Comparison of ENCODE assay signal across 14 cellular contexts in the genomic region with DNA sequence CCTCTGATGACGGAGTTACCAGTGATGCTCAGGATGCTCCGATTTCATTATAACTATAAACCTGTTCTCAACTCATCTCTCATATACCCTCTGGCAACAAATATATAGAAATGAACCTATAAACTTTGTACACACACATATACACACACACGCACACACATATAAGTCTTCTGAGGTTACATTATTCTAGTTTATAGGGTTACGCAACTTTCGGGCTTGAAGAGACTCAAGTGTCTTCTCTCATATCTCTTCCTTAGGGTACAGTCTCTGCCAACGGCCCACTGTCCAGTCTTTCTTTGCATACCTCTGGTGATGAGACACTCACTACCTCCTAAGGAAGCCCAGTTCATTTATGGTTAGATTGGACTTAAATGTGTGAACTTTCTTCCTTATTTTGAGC.
A peak's percentile ranks its signal among the peaks of the same experiment; 100 is the strongest.
DNase-seq lines count a peak whose midpoint lies in the region; ATAC-seq and TF ChIP-seq lines count a peak whose summit lies in the region.
"Had no signal": no experiment of that assay in that cellular context is flagged by ENCODE, and none has a peak within 500 bp of the region (broad histone marks: within the 10 kb centered on the region; RNA-seq: fewer than 3 reads in every experiment).

No MANE protein-coding gene starts in this region.

- in situ Hi-C loops in GM23248 (cut with MboI), result no loop called here

- peaks cover 24% of the 10 kb centered on the region for H3F3A ChIP-seq in GM23248 (ENCODE audit: insufficient read depth)

- TF ChIP-seq CTCF in glutamatergic neuron (IDR thresholded peaks at IDR 0.05; ENCODE audit: partially characterized antibody, unreplicated experiment) (no peak), foreskin keratinocyte (conservative IDR thresholded peaks at IDR 0.05) (no peak)

- H3K27me3 ChIP-seq in ACC112 (ENCODE audit: insufficient read depth, low read length) (no peaks in the 10 kb centered on the region), GM23248 (replicated peaks; ENCODE audit: insufficient read depth) (no peaks in the 10 kb centered on the region), SJSA1 (replicated peaks) (no peaks in the 10 kb centered on the region), foreskin keratinocyte (no peaks in the 10 kb centered on the region)

- no peaks in the 10 kb centered on the region for H4K20me1 ChIP-seq in GM23248 (ENCODE audit: insufficient read depth)

- H2AFZ ChIP-seq in ACC112 (ENCODE audit: low read length, unreplicated experiment), result no peak overlapping the region
- no peak overlapping the region; the same call in 1 of the 2 replicates for H2AFZ ChIP-seq in GM23248

- H3K4me3 ChIP-seq in ACC112 (ENCODE audit: low read depth, low read length), result no peak overlapping the region
- no peak overlapping the region for H3K4me3 ChIP-seq in GM23248
- H3K4me3 ChIP-seq in SJSA1, result no peak overlapping the region
- H3K4me3 ChIP-seq: SJCRH30 had no signal

- H3K36me3 ChIP-seq in ACC112 (ENCODE audit: insufficient read depth, low read length) (no peaks in the 10 kb centered on the region), GM23248 (ENCODE audit: low read depth) (no peaks in the 10 kb centered on the region), SJSA1 (no peaks in the 10 kb centered on the region)
- H3K36me3 ChIP-seq: SJCRH30 had no signal

- CTCF ChIA-PET in T-cell (lab: Charles Lee), result no interaction called here

- H3K9ac ChIP-seq in GM23248, result 0 out of 2 replicates have a peak overlapping the region, but pooled peaks have one; percentile 19

- H3K4me1 Mint-ChIP-seq in glutamatergic neuron (ENCODE audit: low read depth, unreplicated experiment) (peaks cover 22% of the 10 kb centered on the region), T-cell (no peaks in the 10 kb centered on the region)
- H3K4me1 Mint-ChIP-seq: CD14-positive monocyte had no signal

- peaks cover 29% of the 10 kb centered on the region for H3K4me1 ChIP-seq in ACC112 (ENCODE audit: control insufficient read depth, insufficient read depth, low read length, unreplicated experiment)
- H3K4me1 ChIP-seq in GM23248 (ENCODE audit: insufficient read depth), result peaks cover 30% of the 10 kb centered on the region
- peaks cover 25% of the 10 kb centered on the region for H3K4me1 ChIP-seq in SJSA1 (replicated peaks)
- peaks cover 9% of the 10 kb centered on the region for H3K4me1 ChIP-seq in foreskin keratinocyte
- H3K4me1 ChIP-seq: SJCRH30 had no signal

- H3K4me2 ChIP-seq in GM23248 (ENCODE audit: unreplicated experiment), result no peak overlapping the region

- H3K79me2 ChIP-seq in ACC112 (ENCODE audit: control insufficient read depth, insufficient read depth, low read length, unreplicated experiment) (no peaks in the 10 kb centered on the region), GM23248 (ENCODE audit: insufficient read depth) (no peaks in the 10 kb centered on the region)

- H3K27ac Mint-ChIP-seq in glutamatergic neuron (ENCODE audit: unreplicated experiment) (no peak overlapping the region), T-cell (no peak overlapping the region)
- H3K27ac Mint-ChIP-seq: CD14-positive monocyte had no signal

- POLR2A ChIA-PET in T-cell (lab: Charles Lee), result no interaction called here

- H3K36me3 Mint-ChIP-seq in glutamatergic neuron (ENCODE audit: unreplicated experiment) (no peaks in the 10 kb centered on the region), T-cell (no peaks in the 10 kb centered on the region)
- H3K36me3 Mint-ChIP-seq: CD14-positive monocyte had no signal

- WGBS in GM23248 (ENCODE audit: low coverage in 1 of 2, low lambda C conversion rate in 2 of 2, missing lambda C conversion rate in 2 of 2), 2 experiments, result 65% methylated on average over 6 of the region's 6 CpGs

- H3K27ac ChIP-seq in ACC112 (ENCODE audit: low read depth, low read length) (peak overlapping the region; percentile 59), GM23248 (peak overlapping the region; percentile 56), SJSA1 (0 out of 2 replicates have a peak overlapping the region, but pooled peaks have one; percentile 24), foreskin keratinocyte (no peak overlapping the region)
- H3K27ac ChIP-seq: SJCRH30 had no signal

- H3K9me3 Mint-ChIP-seq in glutamatergic neuron (ENCODE audit: unreplicated experiment), result peaks cover 14% of the 10 kb centered on the region
- H3K9me3 Mint-ChIP-seq in T-cell, result no peaks in the 10 kb centered on the region

- H3K27me3 Mint-ChIP-seq in glutamatergic neuron (ENCODE audit: unreplicated experiment), result peaks cover 11% of the 10 kb centered on the region
- peaks cover 6 to 8% of the 10 kb centered on the region in 2 donors for H3K27me3 Mint-ChIP-seq in T-cell

- no peak for ATAC-seq in T-cell (replicated peaks in 1 of 4)
- no peak for ATAC-seq in foreskin keratinocyte

- H3K9me3 ChIP-seq in GM23248 (ENCODE audit: low read depth) (no peaks in the 10 kb centered on the region), SJSA1 (replicated peaks) (no peaks in the 10 kb centered on the region)
- H3K9me3 ChIP-seq: SJCRH30 had no signal

- H3K4me3 Mint-ChIP-seq in glutamatergic neuron (ENCODE audit: unreplicated experiment) (peak overlapping the region; percentile 42), T-cell (no peak overlapping the region)

- no peaks in the 10 kb centered on the region for H3K9me2 ChIP-seq in GM23248 (ENCODE audit: insufficient read depth)

- DNase-seq in GM23248 (no peak), SJSA1 (ENCODE audit: low read depth in 1 of 2, low spot score in 2 of 2) (no peak), glutamatergic neuron (no peak), Kasumi-1 (lab: John Stamatoyannopoulos, UW) (no peak), T-cell (no peak), foreskin keratinocyte (no peak)
- DNase-seq: H7, NCI-H187 treated with DMSO at 0.1 percent for 48 hours, NCI-H2227 treated with DMSO at 0.1 percent for 48 hours, NCI-H510A treated with DMSO at 0.1 percent for 48 hours, NCI-H774, SJCRH30 had no signal
